13 cellular contexts compared by ENCODE assay signal in genomic region chr9:128390150-128390812, GRCh38. TPM values are rescaled to one million over a fixed set of nuclear protein-coding genes. Genes with fewer than 3 reads are reported as not detected.
DNase-seq lines count a peak whose midpoint lies in the region; ATAC-seq, FAIRE-seq and TF ChIP-seq lines count a peak whose summit lies in the region.
"Had no signal": no experiment of that assay in that cellular context is flagged by ENCODE, and none has a peak within 500 bp of the region (broad histone marks: within the 10 kb centered on the region; RNA-seq: fewer than 3 reads in every experiment).

No MANE protein-coding gene starts in this region.

- H3K4me1 ChIP-seq in GM23338 (ENCODE audit: insufficient read depth) (peaks cover 64% of the 10 kb centered on the region), Panc1 (ENCODE audit: control insufficient read depth, insufficient read depth, low read length) (no peaks in the 10 kb centered on the region), H1 (replicated peaks in 1 of 4; ENCODE audit: control insufficient read depth in 3 of 4, insufficient read depth in 4 of 4, low read length in 3 of 4) (peaks cover 10 to 51% (median 46%) of the 10 kb centered on the region in 4 experiments), neuronal stem cell (ENCODE audit: control insufficient read depth in 2 of 2, insufficient read depth in 1 of 2, low read depth in 1 of 2, low read length in 2 of 2) (peaks cover 11 to 78% of the 10 kb centered on the region in 2 donors), uterus (no peaks in the 10 kb centered on the region)

- H3K4me3 ChIP-seq in GM23338, result peak overlapping the region; percentile 30; the same call in 1 of the 2 replicates
- H3K4me3 ChIP-seq in Panc1 (ENCODE audit: low read depth in 2 of 2, low read length in 2 of 2), result no peak overlapping the region
- H3K4me3 ChIP-seq in H1 (ENCODE audit: extremely low read depth in 1 of 4, insufficient read depth in 2 of 4, low read depth in 3 of 4, low read length in 4 of 4), result no peak overlapping the region
- peak overlapping the region in 1 of 2 donors; percentile 93 for H3K4me3 ChIP-seq in neuronal stem cell (ENCODE audit: low read length in 2 of 2)
- no peak overlapping the region for H3K4me3 ChIP-seq in uterus

- no peak overlapping the region for H4K5ac ChIP-seq in H1 (ENCODE audit: insufficient read length, low read depth, low read length)

- H2AFZ ChIP-seq in GM23338 (no peak overlapping the region), H1 (ENCODE audit: low read length) (no peak overlapping the region), neuronal stem cell (ENCODE audit: low read length) (no peak overlapping the region)

- no peak for TF ChIP-seq RAD21 in H1 (IDR thresholded peaks at IDR 0.05 in 1 of 2, conservative IDR thresholded peaks at IDR 0.05 in 1 of 2; ENCODE audit: low read depth in 2 of 2, low read length in 2 of 2)

- H3K27ac ChIP-seq in GM23338 (ENCODE audit: low read depth), result no peak overlapping the region
- no peak overlapping the region for H3K27ac ChIP-seq in Panc1 (ENCODE audit: low read length)
- H3K27ac ChIP-seq in H1 (ENCODE audit: low read depth, low read length), result no peak overlapping the region
- H3K27ac ChIP-seq in neuronal stem cell (replicated peaks; ENCODE audit: low read length), result no peak overlapping the region
- no peak overlapping the region for H3K27ac ChIP-seq in uterus

- no peaks in the 10 kb centered on the region for H3K9me3 Mint-ChIP-seq in GM23338
- H3K9me3 Mint-ChIP-seq: CD8-positive, alpha-beta T cell had no signal

- H2BK15ac ChIP-seq in H1 (ENCODE audit: low read length) (no peak overlapping the region), neuronal stem cell (ENCODE audit: low read length) (no peak overlapping the region)

- ATAC-seq in GM23338 (no peak), Panc1 (no peak), GM18520 (IDR thresholded peaks at IDR 0.05; ENCODE audit: unreplicated experiment) (no peak)
- ATAC-seq: CD8-positive, alpha-beta T cell had no signal

- H3K14ac ChIP-seq in H1 (ENCODE audit: insufficient read length) (no peak overlapping the region), neuronal stem cell (ENCODE audit: low read length) (no peak overlapping the region)

- BruUV-seq in Panc1 (replicated peaks; lab: Mats Ljungman, UMichigan), result TSS peak; percentile 55

- H2BK5ac ChIP-seq in H1 (ENCODE audit: low read depth, low read length) (no peak overlapping the region), neuronal stem cell (ENCODE audit: low read length) (no peak overlapping the region)

- H3K9me3 ChIP-seq in Panc1 (ENCODE audit: control insufficient read depth, insufficient read depth, low read depth, low read length) (no peaks in the 10 kb centered on the region), H1 (ENCODE audit: insufficient read depth in 2 of 2, low read depth in 1 of 2, low read length in 1 of 2) (no peaks in the 10 kb centered on the region), neuronal stem cell (replicated peaks in 1 of 2; ENCODE audit: control insufficient read depth in 2 of 2, insufficient read depth in 1 of 2, low read depth in 1 of 2, low read length in 2 of 2) (no peaks in the 10 kb centered on the region), uterus (no peaks in the 10 kb centered on the region)

- intact Hi-C loops in Panc1 (cut with micrococcal nuclease; ENCODE audit: unreplicated experiment), result no loop called here
- intact Hi-C loops in uterus (cut with DNase I; ENCODE audit: low total_unique reads), result no loop called here

- WGBS in H1 (ENCODE audit: extremely low coverage in 1 of 2, insufficient coverage in 1 of 2, insufficient read length in 1 of 2, insufficient replicate concordance in 2 of 2, low coverage in 1 of 2, low lambda C conversion rate in 2 of 2, missing lambda C conversion rate in 1 of 2), 2 experiments, result 82% methylated on average over 11 of the region's 11 CpGs; no CpG with 5 or more reads in 1 of the 2 experiments
- no CpG with 5 or more reads among the region's 11 CpGs for WGBS in neuronal stem cell (ENCODE audit: extremely low coverage in 2 of 2, insufficient read length in 2 of 2, insufficient replicate concordance in 1 of 2), 2 donors

- no peak for FAIRE-seq in H1 (lab: Jason Lieb, UNC)
- FAIRE-seq: HTR-8/SVneo had no signal

- H3K36me3 ChIP-seq in GM23338 (ENCODE audit: insufficient read depth), result peaks cover 10% of the 10 kb centered on the region; the same call in 1 of the 2 replicates
- H3K36me3 ChIP-seq in Panc1 (ENCODE audit: control insufficient read depth, insufficient read depth, low read length), result no peaks in the 10 kb centered on the region
- peaks cover 0 to 21% (median 9%) of the 10 kb centered on the region in 4 experiments; a peak in 6 of 8 replicates for H3K36me3 ChIP-seq in H1 (ENCODE audit: control insufficient read depth in 2 of 4, insufficient read depth in 4 of 4, low read length in 3 of 4)
- peaks cover 11 to 65% of the 10 kb centered on the region in 2 donors for H3K36me3 ChIP-seq in neuronal stem cell (replicated peaks in 1 of 2; ENCODE audit: control insufficient read depth in 2 of 2, insufficient read depth in 2 of 2, low read length in 2 of 2)
- H3K36me3 ChIP-seq in uterus, result no peaks in the 10 kb centered on the region

- H3K9ac ChIP-seq in H1 (replicated peaks in 1 of 4; ENCODE audit: extremely low read depth in 1 of 4, low read depth in 3 of 4, low read length in 3 of 4) (no peak overlapping the region), neuronal stem cell (ENCODE audit: low read depth, low read length, poor library complexity) (peak overlapping the region; percentile 46)

- H3K56ac ChIP-seq in H1 (replicated peaks; ENCODE audit: insufficient read length, low read depth, low read length), result no peak overlapping the region

- no peak overlapping the region for H3K23ac ChIP-seq in H1 (ENCODE audit: insufficient read length)
- no peak overlapping the region for H3K23ac ChIP-seq in neuronal stem cell (ENCODE audit: low read depth, low read length, poor library complexity)

- H2BK120ac ChIP-seq in H1 (replicated peaks; ENCODE audit: low read depth, low read length) (no peak overlapping the region), neuronal stem cell (ENCODE audit: low read depth, low read length) (no peak overlapping the region)

- TF ChIP-seq POLR2A in H1 (IDR thresholded peaks at IDR 0.05; ENCODE audit: control extremely low read depth in 1 of 2, low read depth in 2 of 2, low read length in 2 of 2) (no peak), uterus (IDR thresholded peaks at IDR 0.05) (no peak)

- H4K8ac ChIP-seq in H1 (ENCODE audit: extremely low read depth, insufficient read depth, low read length), result no peak overlapping the region
- no peak overlapping the region for H4K8ac ChIP-seq in neuronal stem cell (ENCODE audit: low read depth, low read length)

- no peaks in the 10 kb centered on the region for H3K9me2 ChIP-seq in GM23338 (ENCODE audit: insufficient read depth)

- DNase-seq in GM23338 (ENCODE audit: low spot score), result no peak
- no peak for DNase-seq in Panc1 (ENCODE audit: low read depth, low spot score)
- no peak for DNase-seq in H1 (ENCODE audit: low read depth in 1 of 2, low spot score in 2 of 2)
- DNase-seq in neuronal stem cell (ENCODE audit: low spot score), result no peak
- DNase-seq in uterus, result no peak
- DNase-seq in NCI-H2107 (lab: John Stamatoyannopoulos, UW), result no peak
- DNase-seq: CD8-positive, alpha-beta T cell; HCEC 1CT; NCI-H226; NCI-H69; SHP77 treated with DMSO at 0.1 percent for 48 hours had no signal

- no peak for TF ChIP-seq EP300 in H1 (IDR thresholded peaks at IDR 0.05; ENCODE audit: borderline replicate concordance in 1 of 2, low read depth in 2 of 2, low read length in 2 of 2)

- H3K27me3 ChIP-seq in GM23338 (ENCODE audit: insufficient read depth), result peaks cover 99% of the 10 kb centered on the region
- H3K27me3 ChIP-seq in Panc1 (ENCODE audit: control insufficient read depth, insufficient read depth, low read length), result no peaks in the 10 kb centered on the region
- peaks cover 65 to 100% (median 93%) of the 10 kb centered on the region in 4 experiments for H3K27me3 ChIP-seq in H1 (replicated peaks in 1 of 4; ENCODE audit: control insufficient read depth in 3 of 4, extremely low read depth in 1 of 4, insufficient read depth in 3 of 4, low read length in 3 of 4)
- H3K27me3 ChIP-seq in neuronal stem cell (ENCODE audit: control insufficient read depth in 3 of 3, insufficient read depth in 3 of 3, low read depth in 1 of 3, low read length in 3 of 3), result peaks cover 0 to 99% (median 26%) of the 10 kb centered on the region in 3 experiments
- H3K27me3 ChIP-seq in uterus, result no peaks in the 10 kb centered on the region

- H3K27ac Mint-ChIP-seq in GM23338, result no peak overlapping the region
- H3K27ac Mint-ChIP-seq: CD8-positive, alpha-beta T cell had no signal

- H3K79me1 ChIP-seq in H1 (ENCODE audit: low read depth, low read length), result no peaks in the 10 kb centered on the region
- no peaks in the 10 kb centered on the region for H3K79me1 ChIP-seq in neuronal stem cell (ENCODE audit: low read depth, low read length)

- TF ChIP-seq CTCF in GM23338 (conservative IDR thresholded peaks at IDR 0.05; ENCODE audit: low read depth in 2 of 2) (no peak), Panc1 (IDR thresholded peaks at IDR 0.05) (no peak), H1 (IDR thresholded peaks at IDR 0.05; ENCODE audit: control extremely low read depth in 1 of 3, insufficient read depth in 1 of 3, low read depth in 1 of 3, low read length in 3 of 3) (no peak), uterus (IDR thresholded peaks at IDR 0.05) (no peak)

- POLR2A ChIA-PET in Panc1 (lab: Charles Lee) (no interaction called here), H1 (lab: Charles Lee; ENCODE audit: partially characterized antibody) (interaction anchor here (1.2 to 13.1 kb wide), 9 partner anchors 8 to 50 kb away, joined by 3 to 92 read pairs (median 5); partner anchors contain the start of genes SLC27A4 and URM1)

- H4K91ac ChIP-seq in H1 (replicated peaks; ENCODE audit: insufficient read length, low read length), result no peak overlapping the region
- no peak overlapping the region for H4K91ac ChIP-seq in neuronal stem cell (ENCODE audit: low read depth, low read length, poor library complexity)

- peak overlapping the region; percentile 91 for H3K4me2 ChIP-seq in GM23338
- H3K4me2 ChIP-seq in H1 (ENCODE audit: insufficient read depth in 1 of 2, low read depth in 2 of 2, low read length in 2 of 2), result peak overlapping the region in 1 of 2 experiments; percentile 2; a peak in 1 of 4 replicates
- H3K4me2 ChIP-seq in neuronal stem cell (ENCODE audit: insufficient read depth, low read length, poor library complexity, severe bottlenecking), result no peak overlapping the region

- CTCF ChIA-PET in Panc1 (lab: Charles Lee) (no interaction called here), H1 (lab: Charles Lee; ENCODE audit: partially characterized antibody) (interaction anchor here (0.7 to 21.9 kb wide), 8 partner anchors 15 to 135 kb away, joined by 3 to 323 read pairs (median 4); partner anchors contain the start of gene URM1)

- H2AK5ac ChIP-seq in H1 (ENCODE audit: low read depth, low read length), result peak overlapping the region; percentile 85; the same call in 1 of the 2 replicates
- H2AK5ac ChIP-seq in neuronal stem cell (ENCODE audit: low read depth, low read length), result no peak overlapping the region

- peaks cover 4% of the 10 kb centered on the region; the same call in 1 of the 2 replicates for H3K23me2 ChIP-seq in H1 (ENCODE audit: low read depth, low read length)

- peaks cover 33% of the 10 kb centered on the region for H3F3A ChIP-seq in GM23338 (replicated peaks; ENCODE audit: low read depth)

- H3K4me1 Mint-ChIP-seq in GM23338, result peaks cover 66% of the 10 kb centered on the region

- in situ Hi-C loops in Panc1 (cut with HindIII; ENCODE audit: low pct_unique_long_range_greater_than_20kb, low sequenced_read_pairs), result no loop called here

- H3K4me3 Mint-ChIP-seq in GM23338, result peak overlapping the region; percentile 32; the same call in 1 of the 3 replicates
- H3K4me3 Mint-ChIP-seq: CD8-positive, alpha-beta T cell had no signal

- no peak overlapping the region for H3K18ac ChIP-seq in H1 (ENCODE audit: extremely low read depth, low read length)
- H3K18ac ChIP-seq in neuronal stem cell (ENCODE audit: low read length), result no peak overlapping the region

- H2BK12ac ChIP-seq in H1 (ENCODE audit: low read depth, low read length), result no peak overlapping the region
- H2BK12ac ChIP-seq in neuronal stem cell (ENCODE audit: low read length), result no peak overlapping the region

- H3K4ac ChIP-seq in H1 (replicated peaks; ENCODE audit: insufficient read length, low read depth, low read length), result no peak overlapping the region
- H3K4ac ChIP-seq in neuronal stem cell (ENCODE audit: low read length), result no peak overlapping the region

- no peak overlapping the region for H2BK20ac ChIP-seq in H1 (ENCODE audit: low read length)

- peaks cover 35% of the 10 kb centered on the region for H4K20me1 ChIP-seq in GM23338 (replicated peaks; ENCODE audit: insufficient read depth)
- H4K20me1 ChIP-seq in H1 (replicated peaks in 1 of 2; ENCODE audit: control insufficient read depth in 1 of 2, insufficient read depth in 2 of 2, low read length in 2 of 2), result peaks cover 36 to 52% of the 10 kb centered on the region in 2 experiments

- H3K79me2 ChIP-seq in GM23338 (replicated peaks; ENCODE audit: insufficient read depth) (0 out of 2 replicates have a peak, but pooled peaks cover under 1% of the 10 kb centered on the region), H1 (ENCODE audit: control insufficient read depth in 1 of 2, insufficient read depth in 2 of 2, low read length in 2 of 2) (no peaks in the 10 kb centered on the region)

- peaks cover 91% of the 10 kb centered on the region for H3K27me3 Mint-ChIP-seq in GM23338 (ENCODE audit: insufficient read depth, low read depth, poor library complexity)

- H3K36me3 Mint-ChIP-seq in GM23338 (ENCODE audit: low read depth), result peaks cover 28% of the 10 kb centered on the region

RNA-seq across cellular contexts. Expression of gene URM1, which starts 19.1 kb away (rescaled TPM):
- 45.3 and 47.8 TPM in 2 replicates for total RNA-seq in GM23338 (2014; rRNA removed; shearing (Covaris generic))
- polyA plus RNA-seq in GM23338 (2016; fragmentation: Nextera tagmentation; extraction: Ambion mirVana) (27.9 and 28.6 TPM in 2 replicates), H1 (2011; rRNA removed) (58.3 and 71.9 TPM in 2 replicates)
- total RNA-seq in Panc1 (2021; ENCODE audit: unreplicated experiment) (45.4 TPM), uterus (10 to 100 TPM in 3 of 4 donors, 1 to 10 TPM in 1; 6.7 to 32.0 (median 22.4) TPM)
- 37.8 TPM for polyA plus RNA-seq in Panc1 (2012; ENCODE audit: insufficient read length)
- 60.5 and 62.3 TPM in 2 replicates for total RNA-seq in H1 (2021; fragmentation: NEBNext Ultra II Directional; extraction: Animal tissue kit (Norgen Biotek cat#: 25700))
- polyA plus RNA-seq in H1 (2011; cell fraction: cytosol; rRNA removed), result 58.0 TPM
- 74.2 TPM for polyA plus RNA-seq in H1 (2011; cell fraction: nucleus; rRNA removed)
- 68.0 to 83.5 TPM (median 73.0 TPM) in 4 replicates for polyA plus RNA-seq in H1 (2012, experiment 1 of 2)
- polyA plus RNA-seq in H1 (2012, experiment 2 of 2), result 109 TPM
- polyA plus RNA-seq in H1 (2013, experiment 1 of 2), result 42.4 TPM
- 41.2 TPM for polyA plus RNA-seq in H1 (2013, experiment 2 of 2)
- polyA minus RNA-seq in H1 (2011; rRNA and poly(A)+ RNA removed), result 36.2 and 46.0 TPM in 2 replicates
- polyA minus RNA-seq in H1 (2011; cell fraction: cytosol; rRNA and poly(A)+ RNA removed), result 21.1 TPM
- 14.4 TPM for polyA minus RNA-seq in H1 (2011; cell fraction: nucleus; rRNA and poly(A)+ RNA removed)
- 28.4 TPM for polyA plus RNA-seq in neuronal stem cell (2013, experiment 1 of 2)
- polyA plus RNA-seq in neuronal stem cell (2013, experiment 2 of 2), result 24.9 TPM

RNA-seq across cellular contexts. Expression of gene CERCAM, which starts 30.4 kb away (rescaled TPM):
- total RNA-seq in GM23338 (2014; rRNA removed; shearing (Covaris generic)), result 5.6 and 7.9 TPM in 2 replicates
- 2.7 TPM in 2 replicates for polyA plus RNA-seq in GM23338 (2016; fragmentation: Nextera tagmentation; extraction: Ambion mirVana)
- 11.3 TPM for total RNA-seq in Panc1 (2021; ENCODE audit: unreplicated experiment)
- polyA plus RNA-seq in Panc1 (2012; ENCODE audit: insufficient read length), result 22.5 TPM
- 3.1 and 4.0 TPM in 2 replicates for total RNA-seq in H1 (2021; fragmentation: NEBNext Ultra II Directional; extraction: Animal tissue kit (Norgen Biotek cat#: 25700))
- 5.2 and 7.2 TPM in 2 replicates for polyA plus RNA-seq in H1 (2011; rRNA removed)
- polyA plus RNA-seq in H1 (2011; cell fraction: cytosol; rRNA removed), result 5.2 TPM
- polyA plus RNA-seq in H1 (2011; cell fraction: nucleus; rRNA removed), result 7.3 TPM
- 2.0 to 3.8 TPM (median 3.4 TPM) in 4 replicates for polyA plus RNA-seq in H1 (2012, experiment 1 of 2)
- polyA plus RNA-seq in H1 (2012, experiment 2 of 2), result 3.0 TPM
- polyA plus RNA-seq in H1 (2013, experiment 1 of 2), result 5.4 TPM
- polyA plus RNA-seq in H1 (2013, experiment 2 of 2), result 5.6 TPM
- polyA minus RNA-seq in H1 (2011; rRNA and poly(A)+ RNA removed), result 2.1 and 4.0 TPM in 2 replicates
- 3.6 TPM for polyA minus RNA-seq in H1 (2011; cell fraction: cytosol; rRNA and poly(A)+ RNA removed)
- polyA minus RNA-seq in H1 (2011; cell fraction: nucleus; rRNA and poly(A)+ RNA removed), result 3.3 TPM
- 0.70 TPM for polyA plus RNA-seq in neuronal stem cell (2013, experiment 1 of 2)
- 0.76 TPM for polyA plus RNA-seq in neuronal stem cell (2013, experiment 2 of 2)
- 10 to 100 TPM; 25.1 to 70.7 (median 39.8) TPM for total RNA-seq in uterus

RNA-seq across cellular contexts. Expression of gene SLC27A4, which starts 50.0 kb away (rescaled TPM):
- 21.4 and 25.3 TPM in 2 replicates for total RNA-seq in GM23338 (2014; rRNA removed; shearing (Covaris generic))
- polyA plus RNA-seq in GM23338 (2016; fragmentation: Nextera tagmentation; extraction: Ambion mirVana) (7.9 and 9.9 TPM in 2 replicates), H1 (2011; rRNA removed) (14.9 and 23.1 TPM in 2 replicates)
- total RNA-seq in Panc1 (2021; ENCODE audit: unreplicated experiment) (20.3 TPM), uterus (10 to 100 TPM in 2 of 4 donors, 1 to 10 TPM in 2; 4.6 to 22.7 (median 9.5) TPM)
- polyA plus RNA-seq in Panc1 (2012; ENCODE audit: insufficient read length), result 22.5 TPM
- total RNA-seq in H1 (2021; fragmentation: NEBNext Ultra II Directional; extraction: Animal tissue kit (Norgen Biotek cat#: 25700)), result 20.5 and 21.1 TPM in 2 replicates
- 14.8 TPM for polyA plus RNA-seq in H1 (2011; cell fraction: cytosol; rRNA removed)
- polyA plus RNA-seq in H1 (2011; cell fraction: nucleus; rRNA removed), result 24.5 TPM
- polyA plus RNA-seq in H1 (2012, experiment 1 of 2), result 12.1 to 19.7 TPM (median 18.6 TPM) in 4 replicates
- polyA plus RNA-seq in H1 (2012, experiment 2 of 2), result 20.0 TPM
- 19.0 TPM for polyA plus RNA-seq in H1 (2013, experiment 1 of 2)
- polyA plus RNA-seq in H1 (2013, experiment 2 of 2), result 22.2 TPM
- polyA minus RNA-seq in H1 (2011; rRNA and poly(A)+ RNA removed), result 17.4 and 19.9 TPM in 2 replicates
- 16.5 TPM for polyA minus RNA-seq in H1 (2011; cell fraction: cytosol; rRNA and poly(A)+ RNA removed)
- 10.8 TPM for polyA minus RNA-seq in H1 (2011; cell fraction: nucleus; rRNA and poly(A)+ RNA removed)
- polyA plus RNA-seq in neuronal stem cell (2013, experiment 1 of 2), result 6.1 TPM
- 5.4 TPM for polyA plus RNA-seq in neuronal stem cell (2013, experiment 2 of 2)
